ENCODE assay signal across 6 cellular contexts in the genomic region with DNA sequence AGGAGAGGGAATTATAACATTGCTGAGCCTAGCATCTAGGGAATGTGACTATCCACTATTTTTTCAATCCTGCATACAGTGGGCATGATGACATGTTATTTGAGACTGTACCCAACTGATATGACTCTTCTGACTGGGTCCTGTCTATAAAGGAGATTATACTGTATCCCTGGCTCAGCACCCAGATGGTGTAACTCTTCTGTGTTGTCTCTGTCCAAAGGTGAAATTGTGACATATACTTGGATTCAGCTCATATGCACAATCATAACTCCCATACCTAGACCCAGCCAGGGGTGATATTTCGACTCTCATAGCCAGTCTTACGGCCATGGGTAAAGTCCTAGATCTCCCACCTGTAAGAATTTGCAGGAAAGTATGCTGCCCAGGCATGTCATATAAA.
"Had no signal": no experiment of that assay in that cellular context is flagged by ENCODE, and none has a peak within 500 bp of the region (broad histone marks: within the 10 kb centered on the region; RNA-seq: fewer than 3 reads in every experiment).

No MANE protein-coding gene starts in this region.

- H3K27ac Mint-ChIP-seq: IgD-negative memory B cell had no signal

- H3K4me3 Mint-ChIP-seq: IgD-negative memory B cell had no signal

- H3K27me3 Mint-ChIP-seq: IgD-negative memory B cell had no signal

- H3K4me3 ChIP-seq: K562 had no signal

- DNase-seq: IMR-90, KBM-7 had no signal

- H3K4me1 Mint-ChIP-seq: IgD-negative memory B cell had no signal

- H3K36me3 Mint-ChIP-seq: IgD-negative memory B cell had no signal

- FAIRE-seq: HTR-8/SVneo, K562 had no signal

- ATAC-seq: K562 had no signal

- H3K27ac ChIP-seq: HL-60 had no signal
